In the genomic region with DNA sequence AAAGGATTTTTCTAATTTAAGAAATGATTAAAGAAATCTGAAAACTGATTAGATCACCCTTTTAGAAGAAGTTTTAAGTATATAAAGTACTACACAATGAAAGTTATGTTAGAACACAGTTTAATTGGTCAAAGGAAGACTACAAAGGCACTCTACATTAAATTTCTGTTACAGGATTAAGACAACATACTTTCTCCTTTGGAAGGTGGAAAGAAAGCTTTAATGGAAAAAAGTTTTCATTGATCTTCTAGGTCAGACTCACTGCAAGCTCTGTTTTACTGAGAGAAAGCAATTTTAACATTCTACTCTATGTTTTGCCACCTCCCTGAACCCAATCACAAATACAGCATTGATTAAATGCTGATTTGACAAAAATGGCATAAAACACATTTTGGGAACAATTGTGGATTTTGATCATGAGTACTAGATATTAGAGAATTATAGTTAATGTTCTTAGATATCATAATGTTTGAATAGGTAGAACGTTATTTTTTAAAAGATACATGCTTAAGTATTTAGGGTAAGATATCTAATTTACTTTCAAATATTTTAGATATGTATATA, we compare ENCODE assay signal across 21 cellular contexts. TPM values are rescaled to one million over a fixed set of nuclear protein-coding genes. Genes with fewer than 3 reads are reported as not detected.
A peak's percentile ranks its signal among the peaks of the same experiment; 100 is the strongest.
DNase-seq lines count a peak whose midpoint lies in the region; ATAC-seq and TF ChIP-seq lines count a peak whose summit lies in the region.
"Had no signal": no experiment of that assay in that cellular context is flagged by ENCODE, and none has a peak within 500 bp of the region (broad histone marks: within the 10 kb centered on the region; RNA-seq: fewer than 3 reads in every experiment).

No MANE protein-coding gene starts in this region.

- ATAC-seq in GM23338 = no peak
- no peak for ATAC-seq in activated CD8-positive, alpha-beta T cell treated with anti-CD3 and anti-CD28 coated beads for 36 hours
- ATAC-seq in HG02588 (IDR thresholded peaks at IDR 0.05; ENCODE audit: unreplicated experiment) = no peak
- ATAC-seq: Panc1, Right ventricle myocardium inferior had no signal

- H3K27ac Mint-ChIP-seq in activated CD4-positive, alpha-beta memory T cell treated with anti-CD3 and anti-CD28 coated beads, Interleukin-2, amount 10 ng/mL, durations not matched to agents 7 days and 5 days = peak overlapping the region; percentile 61
- H3K27ac Mint-ChIP-seq in activated CD4-positive, alpha-beta memory T cell treated with anti-CD3 and anti-CD28 coated beads for 36 hours = no peak overlapping the region
- H3K27ac Mint-ChIP-seq in GM23338 = no peak overlapping the region
- H3K27ac Mint-ChIP-seq in activated CD8-positive, alpha-beta T cell treated with anti-CD3 and anti-CD28 coated beads for 36 hours = peak overlapping the region; percentile 65
- H3K27ac Mint-ChIP-seq in neural progenitor cell = no peak overlapping the region

- H3K36me3 ChIP-seq in GM23338 (ENCODE audit: insufficient read depth) = peaks cover 56% of the 10 kb centered on the region; the same call in 1 of the 2 replicates
- H3K36me3 ChIP-seq in neural progenitor cell = peaks cover 48% of the 10 kb centered on the region

- H3K9me2 ChIP-seq in GM23338 (ENCODE audit: insufficient read depth) = no peaks in the 10 kb centered on the region
- H3K9me2 ChIP-seq: SK-N-SH had no signal

- intact Hi-C loops in activated CD4-positive, alpha-beta memory T cell treated with anti-CD3 and anti-CD28 coated beads for 36 hours (cut with micrococcal nuclease) = no loop called here
- intact Hi-C loops in activated CD8-positive, alpha-beta T cell treated with anti-CD3 and anti-CD28 coated beads for 36 hours (cut with micrococcal nuclease) = no loop called here

- H4K20me1 ChIP-seq in GM23338 (replicated peaks; ENCODE audit: insufficient read depth) (no peaks in the 10 kb centered on the region), neural progenitor cell (ENCODE audit: low read depth) (peaks cover 14% of the 10 kb centered on the region)

- POLR2A ChIA-PET in activated CD4-positive, alpha-beta memory T cell treated with anti-CD3 and anti-CD28 coated beads, Interleukin-2, amount 10 ng/mL, durations not matched to agents 7 days and 5 days (lab: Charles Lee) = interaction anchor here (0.9 to 2.1 kb wide), 3 partner anchors 15 to 21 kb away, joined by 3 to 6 read pairs (median 3); no protein-coding TSS in a partner anchor
- POLR2A ChIA-PET in activated CD4-positive, alpha-beta memory T cell treated with anti-CD3 and anti-CD28 coated beads for 36 hours (lab: Charles Lee) = no interaction called here
- POLR2A ChIA-PET in activated CD8-positive, alpha-beta T cell treated with anti-CD3 and anti-CD28 coated beads for 36 hours (lab: Charles Lee) = interaction anchor here (0.6 to 0.9 kb wide), 2 partner anchors 12 to 26 kb away, joined by 3 to 4 read pairs; no protein-coding TSS in a partner anchor

- no peak overlapping the region for H3K9ac ChIP-seq in neural progenitor cell
- H3K9ac ChIP-seq: BLaER1, GM23248, SK-N-SH had no signal

- TF ChIP-seq CTCF in GM23338 (conservative IDR thresholded peaks at IDR 0.05; ENCODE audit: low read depth in 2 of 2) = no peak
- TF ChIP-seq CTCF in activated CD8-positive, alpha-beta T cell treated with anti-CD3 and anti-CD28 coated beads for 36 hours (IDR thresholded peaks at IDR 0.05) = no peak
- no peak for TF ChIP-seq CTCF in neural progenitor cell (IDR thresholded peaks at IDR 0.05)

- H3K4me1 ChIP-seq in GM23338 (ENCODE audit: insufficient read depth) = no peaks in the 10 kb centered on the region
- no peaks in the 10 kb centered on the region for H3K4me1 ChIP-seq in neural progenitor cell
- H3K4me1 ChIP-seq: BLaER1 had no signal

- H3K79me2 ChIP-seq in GM23338 (replicated peaks; ENCODE audit: insufficient read depth) = no peaks in the 10 kb centered on the region
- H3K79me2 ChIP-seq in neural progenitor cell (ENCODE audit: low read depth) = peaks cover 7% of the 10 kb centered on the region

- CTCF ChIA-PET in activated CD4-positive, alpha-beta memory T cell treated with anti-CD3 and anti-CD28 coated beads, Interleukin-2, amount 10 ng/mL, durations not matched to agents 7 days and 5 days (lab: Charles Lee) = interaction anchor here (1.6 kb wide), 1 partner anchor 54 kb away, joined by 3 read pairs; no protein-coding TSS in a partner anchor
- CTCF ChIA-PET in activated CD4-positive, alpha-beta memory T cell treated with anti-CD3 and anti-CD28 coated beads for 36 hours (lab: Charles Lee) = no interaction called here
- CTCF ChIA-PET in activated CD8-positive, alpha-beta T cell treated with anti-CD3 and anti-CD28 coated beads for 36 hours (lab: Charles Lee) = interaction anchor here (1.0 kb wide), 1 partner anchor 19 kb away, joined by 3 read pairs; no protein-coding TSS in a partner anchor

- H3K4me3 ChIP-seq in GM23338 (no peak overlapping the region), neural progenitor cell (no peak overlapping the region)
- H3K4me3 ChIP-seq: BLaER1, GM23248, MG63 had no signal

- H3K36me3 Mint-ChIP-seq in activated CD4-positive, alpha-beta memory T cell treated with anti-CD3 and anti-CD28 coated beads, Interleukin-2, amount 10 ng/mL, durations not matched to agents 7 days and 5 days (ENCODE audit: low read depth) = peaks cover 77% of the 10 kb centered on the region
- H3K36me3 Mint-ChIP-seq in activated CD4-positive, alpha-beta memory T cell treated with anti-CD3 and anti-CD28 coated beads for 36 hours = peaks cover 45% of the 10 kb centered on the region
- peaks cover 79% of the 10 kb centered on the region for H3K36me3 Mint-ChIP-seq in GM23338 (ENCODE audit: low read depth)
- peaks cover 50% of the 10 kb centered on the region for H3K36me3 Mint-ChIP-seq in activated CD8-positive, alpha-beta T cell treated with anti-CD3 and anti-CD28 coated beads for 36 hours (ENCODE audit: low read depth)
- peaks cover 42% of the 10 kb centered on the region for H3K36me3 Mint-ChIP-seq in neural progenitor cell

- H3K4me1 Mint-ChIP-seq in activated CD4-positive, alpha-beta memory T cell treated with anti-CD3 and anti-CD28 coated beads, Interleukin-2, amount 10 ng/mL, durations not matched to agents 7 days and 5 days = peaks cover 23% of the 10 kb centered on the region
- peaks cover 30% of the 10 kb centered on the region for H3K4me1 Mint-ChIP-seq in activated CD4-positive, alpha-beta memory T cell treated with anti-CD3 and anti-CD28 coated beads for 36 hours (ENCODE audit: low read depth)
- H3K4me1 Mint-ChIP-seq in GM23338 (no peaks in the 10 kb centered on the region), neural progenitor cell (no peaks in the 10 kb centered on the region)
- H3K4me1 Mint-ChIP-seq in activated CD8-positive, alpha-beta T cell treated with anti-CD3 and anti-CD28 coated beads for 36 hours (ENCODE audit: low read depth) = peaks cover 31% of the 10 kb centered on the region

- H2AFZ ChIP-seq in GM23338 (no peak overlapping the region), neural progenitor cell (replicated peaks) (no peak overlapping the region)
- H2AFZ ChIP-seq: GM23248 had no signal

- no peak for DNase-seq in activated CD4-positive, alpha-beta memory T cell treated with anti-CD3 and anti-CD28 coated beads, Interleukin-2, amount 10 ng/mL, durations not matched to agents 7 days and 5 days
- no peak for DNase-seq in activated CD4-positive, alpha-beta memory T cell treated with anti-CD3 and anti-CD28 coated beads for 36 hours
- DNase-seq in GM23338 (ENCODE audit: low spot score) (no peak), neural progenitor cell (ENCODE audit: low spot score) (no peak), NCI-H187 treated with DMSO at 0.1 percent for 48 hours (lab: John Stamatoyannopoulos, UW) (no peak)
- DNase-seq in activated CD8-positive, alpha-beta T cell treated with anti-CD3 and anti-CD28 coated beads for 36 hours = no peak
- DNase-seq in stimulated activated CD8-positive, alpha-beta memory T cell treated with anti-CD3 and anti-CD28 coated beads, Interleukin-4, amount 100 ng/mL, for 48 hours = no peak
- DNase-seq: DMS 273 treated with DMSO at 0.1 percent for 48 hours, GM23248, Karpas-422, MG63, NCI-H1092, NCI-H146, NCI-H2081 treated with DMSO at 0.1 percent for 48 hours, NCI-H524 treated with DMSO at 0.1 percent for 48 hours, SK-N-SH had no signal

- H3K27ac ChIP-seq in GM23338 (ENCODE audit: low read depth) (peak overlapping the region; percentile 23; the same call in 1 of the 2 replicates), neural progenitor cell (peak overlapping the region; percentile 22)
- H3K27ac ChIP-seq: 22Rv1, BLaER1, GM23248 had no signal

- H3K9me3 ChIP-seq in neural progenitor cell (ENCODE audit: low read depth) = no peaks in the 10 kb centered on the region
- H3K9me3 ChIP-seq: BLaER1, MG63, SK-N-SH had no signal

- no peaks in the 10 kb centered on the region for H3K27me3 Mint-ChIP-seq in activated CD4-positive, alpha-beta memory T cell treated with anti-CD3 and anti-CD28 coated beads, Interleukin-2, amount 10 ng/mL, durations not matched to agents 7 days and 5 days
- no peaks in the 10 kb centered on the region for H3K27me3 Mint-ChIP-seq in activated CD4-positive, alpha-beta memory T cell treated with anti-CD3 and anti-CD28 coated beads for 36 hours
- no peaks in the 10 kb centered on the region for H3K27me3 Mint-ChIP-seq in GM23338 (ENCODE audit: insufficient read depth, low read depth, poor library complexity)
- H3K27me3 Mint-ChIP-seq in activated CD8-positive, alpha-beta T cell treated with anti-CD3 and anti-CD28 coated beads for 36 hours = no peaks in the 10 kb centered on the region
- no peaks in the 10 kb centered on the region for H3K27me3 Mint-ChIP-seq in neural progenitor cell (ENCODE audit: insufficient read depth, low read depth)

- H3K4me2 ChIP-seq in GM23338 (no peak overlapping the region), neural progenitor cell (no peak overlapping the region)
- H3K4me2 ChIP-seq: BLaER1, SK-N-SH had no signal

- H3F3A ChIP-seq in GM23338 (replicated peaks; ENCODE audit: low read depth) (no peaks in the 10 kb centered on the region), neural progenitor cell (ENCODE audit: low read depth) (no peaks in the 10 kb centered on the region)

- H3K4me3 Mint-ChIP-seq in activated CD4-positive, alpha-beta memory T cell treated with anti-CD3 and anti-CD28 coated beads, Interleukin-2, amount 10 ng/mL, durations not matched to agents 7 days and 5 days = no peak overlapping the region
- H3K4me3 Mint-ChIP-seq in activated CD4-positive, alpha-beta memory T cell treated with anti-CD3 and anti-CD28 coated beads for 36 hours = no peak overlapping the region
- no peak overlapping the region for H3K4me3 Mint-ChIP-seq in GM23338
- no peak overlapping the region for H3K4me3 Mint-ChIP-seq in activated CD8-positive, alpha-beta T cell treated with anti-CD3 and anti-CD28 coated beads for 36 hours
- no peak overlapping the region for H3K4me3 Mint-ChIP-seq in neural progenitor cell

- H3K9me3 Mint-ChIP-seq in activated CD4-positive, alpha-beta memory T cell treated with anti-CD3 and anti-CD28 coated beads, Interleukin-2, amount 10 ng/mL, durations not matched to agents 7 days and 5 days = no peaks in the 10 kb centered on the region
- no peaks in the 10 kb centered on the region for H3K9me3 Mint-ChIP-seq in activated CD4-positive, alpha-beta memory T cell treated with anti-CD3 and anti-CD28 coated beads for 36 hours
- H3K9me3 Mint-ChIP-seq in GM23338 (no peaks in the 10 kb centered on the region), neural progenitor cell (no peaks in the 10 kb centered on the region)
- H3K9me3 Mint-ChIP-seq in activated CD8-positive, alpha-beta T cell treated with anti-CD3 and anti-CD28 coated beads for 36 hours = no peaks in the 10 kb centered on the region

- H3K27me3 ChIP-seq in GM23338 (ENCODE audit: insufficient read depth) (no peaks in the 10 kb centered on the region), neural progenitor cell (no peaks in the 10 kb centered on the region)
- H3K27me3 ChIP-seq: BLaER1, MG63 had no signal

RNA-seq across cellular contexts. Expression of gene WDR26, which starts 32.0 kb away (rescaled TPM):
- 100 to 1,000 TPM; 114 to 118 TPM for total RNA-seq in activated CD4-positive, alpha-beta memory T cell treated with anti-CD3 and anti-CD28 coated beads, Interleukin-2, amount 10 ng/mL, durations not matched to agents 7 days and 5 days
- 10 to 100 TPM; 69.2 to 72.2 TPM for total RNA-seq in activated CD4-positive, alpha-beta memory T cell treated with anti-CD3 and anti-CD28 coated beads for 36 hours
- 71.0 and 74.6 TPM in 2 replicates for total RNA-seq in GM23338 (2014; rRNA removed; shearing (Covaris generic))
- 13.9 and 16.9 TPM in 2 replicates for polyA plus RNA-seq in GM23338 (2016; fragmentation: Nextera tagmentation; extraction: Ambion mirVana)
- total RNA-seq in activated CD8-positive, alpha-beta T cell treated with anti-CD3 and anti-CD28 coated beads for 36 hours = 10 to 100 TPM; 75.2 to 75.8 TPM
- 52.1 and 62.4 TPM in 2 replicates for total RNA-seq in neural progenitor cell (ENCODE audit: low replicate concordance)

RNA-seq across cellular contexts. Expression of gene CNIH4, which starts 45.9 kb away (rescaled TPM):
- 10 to 100 TPM; 48.6 to 52.1 TPM for total RNA-seq in activated CD4-positive, alpha-beta memory T cell treated with anti-CD3 and anti-CD28 coated beads, Interleukin-2, amount 10 ng/mL, durations not matched to agents 7 days and 5 days
- 10 to 100 TPM; 48.3 to 51.6 TPM for total RNA-seq in activated CD4-positive, alpha-beta memory T cell treated with anti-CD3 and anti-CD28 coated beads for 36 hours
- 47.4 and 53.5 TPM in 2 replicates for total RNA-seq in GM23338 (2014; rRNA removed; shearing (Covaris generic))
- 191 and 194 TPM in 2 replicates for polyA plus RNA-seq in GM23338 (2016; fragmentation: Nextera tagmentation; extraction: Ambion mirVana)
- total RNA-seq in activated CD8-positive, alpha-beta T cell treated with anti-CD3 and anti-CD28 coated beads for 36 hours = 10 to 100 TPM; 44.8 to 45.1 TPM
- total RNA-seq in neural progenitor cell (ENCODE audit: low replicate concordance) = 56.5 and 91.8 TPM in 2 replicates

Comparison
In these comparisons a context has a peak if more than half of its experiments do, and no peak if none do; other contexts are left out.
1. H3K27ac Mint-ChIP-seq: peak in activated CD4-positive, alpha-beta memory T cell treated with anti-CD3 and anti-CD28 coated beads, Interleukin-2, amount 10 ng/mL, durations not matched to agents 7 days and 5 days (single experiment) and activated CD8-positive, alpha-beta T cell treated with anti-CD3 and anti-CD28 coated beads for 36 hours (single experiment); none in activated CD4-positive, alpha-beta memory T cell treated with anti-CD3 and anti-CD28 coated beads for 36 hours (single experiment), GM23338 (single experiment) and neural progenitor cell (single experiment).